In genomic region chr22:38700789-38701628, GRCh38 we compare ENCODE assay signal across 8 cellular contexts. TPM values are rescaled to one million over a fixed set of nuclear protein-coding genes. Genes with fewer than 3 reads are reported as not detected.
A peak's percentile ranks its signal among the peaks of the same experiment; 100 is the strongest.
DNase-seq lines count a peak whose midpoint lies in the region; ATAC-seq, FAIRE-seq and TF ChIP-seq lines count a peak whose summit lies in the region.

TSS of gene JOSD1 (minus strand) at chr22:38700943. CDS start at chr22:38699987, 956 bp downstream.

- TF ChIP-seq POLR2A in HepG2 (IDR thresholded peaks at IDR 0.05; ENCODE audit: insufficient read depth in 1 of 2, low read depth in 2 of 2, low read length in 2 of 2) = peak; percentile 57 to 72

- H3K79me2 ChIP-seq in HepG2 (ENCODE audit: insufficient read depth, low read length) = peaks cover 35% of the 10 kb centered on the region

- peaks cover 5% of the 10 kb centered on the region; the same call in 1 of the 2 replicates for H4K20me1 ChIP-seq in HepG2 (ENCODE audit: insufficient read depth, low read length)

- peak within 1 kb of the TSS; percentile 98 for H3K27ac Mint-ChIP-seq in activated CD4-positive, alpha-beta memory T cell treated with anti-CD3 and anti-CD28 coated beads for 36 hours

- intact Hi-C loops in activated CD4-positive, alpha-beta memory T cell treated with anti-CD3 and anti-CD28 coated beads for 36 hours (cut with micrococcal nuclease) = no loop called here
- intact Hi-C loops in HepG2 (cut with micrococcal nuclease; ENCODE audit: unreplicated experiment) = no loop called here

- WGBS in HepG2 (ENCODE audit: low lambda C conversion rate) = 0% methylated on average over 6 of the region's 94 CpGs

- BruUV-seq in HepG2 (replicated peaks; lab: Mats Ljungman, UMichigan) = TSS peak; percentile 89

- no peak within 1 kb of the TSS for H2AFZ ChIP-seq in HepG2 (ENCODE audit: low read length)

- peak; percentile 35 for ATAC-seq in HG03521 (IDR thresholded peaks at IDR 0.05; ENCODE audit: unreplicated experiment)
- peak; percentile 13 for ATAC-seq in HepG2

- peak within 1 kb of the TSS; percentile 92 for H3K4me3 Mint-ChIP-seq in activated CD4-positive, alpha-beta memory T cell treated with anti-CD3 and anti-CD28 coated beads for 36 hours

- H3K27me3 ChIP-seq in HepG2 (ENCODE audit: control insufficient read depth in 1 of 2, insufficient read depth in 2 of 2, low read length in 2 of 2) = no peaks in the 10 kb centered on the region; a peak in 1 of 5 replicates

- peak; percentile 38 for TF ChIP-seq CTCF in HepG2 (CRISPR knock-in tag; IDR thresholded peaks at IDR 0.05)

- peaks cover 55% of the 10 kb centered on the region for H3K4me1 Mint-ChIP-seq in activated CD4-positive, alpha-beta memory T cell treated with anti-CD3 and anti-CD28 coated beads for 36 hours (ENCODE audit: low read depth)

- POLR2A ChIA-PET in activated CD4-positive, alpha-beta memory T cell treated with anti-CD3 and anti-CD28 coated beads for 36 hours (lab: Charles Lee) = interaction anchor here (1.2 to 2.3 kb wide), 2 partner anchors 19 to 55 kb away, joined by 3 to 19 read pairs; partner anchors contain the start of gene TOMM22
- POLR2A ChIA-PET in HepG2 (lab: Yijun Ruan, JAX) = interaction anchor here (9.9 kb wide), 1 partner anchor 18 kb away, joined by 102 read pairs; the partner anchor contains the start of gene TOMM22

- no peaks in the 10 kb centered on the region for H3K9me3 ChIP-seq in HepG2 (ENCODE audit: low read length)

- H3K4me1 ChIP-seq in HepG2 (ENCODE audit: insufficient read depth, low read length) = peaks cover 60% of the 10 kb centered on the region

- peaks cover 1% of the 10 kb centered on the region for H3K27me3 Mint-ChIP-seq in activated CD4-positive, alpha-beta memory T cell treated with anti-CD3 and anti-CD28 coated beads for 36 hours

- TF ChIP-seq EP300 in HepG2 (IDR thresholded peaks at IDR 0.05; ENCODE audit: low read depth in 2 of 2, low read length in 2 of 2) (no peak), HepG2 (CRISPR knock-in tag; IDR thresholded peaks at IDR 0.05; ENCODE audit: borderline replicate concordance) (no peak)

- FAIRE-seq in HepG2 (lab: Jason Lieb, UNC) = no peak

- H3K36me3 ChIP-seq in HepG2 (replicated peaks in 1 of 2; ENCODE audit: control insufficient read depth in 1 of 2, insufficient read depth in 2 of 2, low read length in 2 of 2) = no peaks in the 10 kb centered on the region

- TF ChIP-seq RAD21 in HepG2 (CRISPR knock-in tag; IDR thresholded peaks at IDR 0.05) = peak; percentile 60; the same call in 1 of the 2 replicates

- H3K9me3 Mint-ChIP-seq in activated CD4-positive, alpha-beta memory T cell treated with anti-CD3 and anti-CD28 coated beads for 36 hours = no peaks in the 10 kb centered on the region

- peaks cover 31% of the 10 kb centered on the region for H3K36me3 Mint-ChIP-seq in activated CD4-positive, alpha-beta memory T cell treated with anti-CD3 and anti-CD28 coated beads for 36 hours

- peak within 1 kb of the TSS; percentile 92 for H3K4me2 ChIP-seq in HepG2 (ENCODE audit: low read depth, low read length)

- in situ Hi-C loops in HepG2 (cut with HindIII; ENCODE audit: extremely low pct_ligation_motif_present, low pct_unique_long_range_greater_than_20kb) = no loop called here

- CTCF ChIA-PET in activated CD4-positive, alpha-beta memory T cell treated with anti-CD3 and anti-CD28 coated beads for 36 hours (lab: Charles Lee) = interaction anchor here (4.4 kb wide), 1 partner anchor 19 kb away, joined by 40 read pairs; the partner anchor contains the start of gene TOMM22
- CTCF ChIA-PET in HepG2 (lab: Yijun Ruan, JAX; ENCODE audit: low intra/inter-chr PET ratio, low total read pairs) = no interaction called here

- H3K4me3 ChIP-seq in HepG2 (replicated peaks in 1 of 3; ENCODE audit: insufficient read depth in 1 of 3, low read depth in 2 of 3, low read length in 3 of 3) = peak within 1 kb of the TSS; percentile 77 to 98 (median 91)

- H3K27ac ChIP-seq in HepG2 (ENCODE audit: extremely low read length, insufficient read depth, low read length) = peak within 1 kb of the TSS; percentile 84

- H3K9ac ChIP-seq in HepG2 (ENCODE audit: insufficient read depth, low read depth, low read length) = peak within 1 kb of the TSS; percentile 95

- DNase-seq in Ammon's horn (ENCODE audit: low spot score) = peak; percentile 97
- DNase-seq in GM19240 (ENCODE audit: insufficient read length, low spot score) = peak; percentile 69
- DNase-seq in NCI-H774 (lab: John Stamatoyannopoulos, UW) = peak; percentile 86
- peak; percentile 98 for DNase-seq in activated CD4-positive, alpha-beta memory T cell treated with anti-CD3 and anti-CD28 coated beads for 36 hours
- DNase-seq in dermis blood vessel endothelial cell = peak; percentile 97
- DNase-seq in HepG2 (ENCODE audit: low spot score) = peak; percentile 74
- DNase-seq in stimulated activated CD4-positive, alpha-beta T cell treated with anti-CD3 and anti-CD28 coated beads, Interleukin-2, amount 100 ng/mL, for 48 hours = peak; percentile 98 to 99

TF ChIP-seq in HepG2, 621 proteins besides CTCF, POLR2A, EP300 and RAD21 (continues in another document):
- TF ChIP-seq FOXO1 (CRISPR knock-in tag; IDR thresholded peaks at IDR 0.05) (peak; percentile 56), MZF1 (CRISPR knock-in tag; IDR thresholded peaks at IDR 0.05; ENCODE audit: borderline replicate concordance) (no peak), ZFAT (CRISPR knock-in tag; conservative IDR thresholded peaks at IDR 0.05) (no peak), DMTF1 (CRISPR knock-in tag; IDR thresholded peaks at IDR 0.05) (peak; percentile 78; the same call in 1 of the 2 replicates), IRF2 (CRISPR knock-in tag; IDR thresholded peaks at IDR 0.05) (0 out of 2 replicates have a peak, but pooled peaks have one; percentile 21), ZNF589 (CRISPR knock-in tag; conservative IDR thresholded peaks at IDR 0.05) (peak; percentile 76; the same call in 1 of the 2 replicates), SIN3A (IDR thresholded peaks at IDR 0.05; ENCODE audit: borderline replicate concordance, low read depth, low read length) (peak; percentile 88; the same call in 1 of the 2 replicates), SMARCC2 (IDR thresholded peaks at IDR 0.05) (peak; percentile 75; the same call in 1 of the 2 replicates), ZNF263 (CRISPR knock-in tag; IDR thresholded peaks at IDR 0.05) (0 out of 2 replicates have a peak, but pooled peaks have one; percentile 39), ZFY (CRISPR knock-in tag; IDR thresholded peaks at IDR 0.05) (peak; percentile 92), ZBTB14 (CRISPR knock-in tag; IDR thresholded peaks at IDR 0.05) (peak; percentile 94), ZNF724P (CRISPR knock-in tag; IDR thresholded peaks at IDR 0.05; ENCODE audit: borderline replicate concordance) (no peak; the same call in 1 of the 2 replicates)

RNA-seq across cellular contexts. Expression of gene JOSD1, which starts in this region (rescaled TPM):
- 10 to 100 TPM; 71.8 to 78.4 TPM for total RNA-seq in activated CD4-positive, alpha-beta memory T cell treated with anti-CD3 and anti-CD28 coated beads for 36 hours
- total RNA-seq in dermis blood vessel endothelial cell (98.4 and 117 TPM in 2 replicates), HepG2 (2016; rRNA removed; fragmentation: Illumina TruSeq; extraction: Trizol) (30.6 and 31.7 TPM in 2 replicates)
- total RNA-seq in HepG2 (2016; cell fraction: cytosol; rRNA removed; fragmentation: Illumina TruSeq; extraction: Trizol; ENCODE audit: low read depth) = 8.1 and 9.2 TPM in 2 replicates
- 26.6 and 29.1 TPM in 2 replicates for total RNA-seq in HepG2 (2016; cell fraction: insoluble cytoplasmic fraction; rRNA removed; fragmentation: Illumina TruSeq; extraction: Trizol)
- 33.4 and 36.1 TPM in 2 replicates for total RNA-seq in HepG2 (2016; cell fraction: membrane; rRNA removed; fragmentation: Illumina TruSeq; extraction: Trizol)
- 17.6 and 22.7 TPM in 2 replicates for total RNA-seq in HepG2 (2016; cell fraction: nucleus; rRNA removed; fragmentation: Illumina TruSeq; extraction: Trizol)
- polyA plus RNA-seq in HepG2 (2011; rRNA removed) = 38.4 and 44.5 TPM in 2 replicates
- 39.7 and 45.2 TPM in 2 replicates for polyA plus RNA-seq in HepG2 (2011; cell fraction: cytosol; rRNA removed)
- polyA plus RNA-seq in HepG2 (2011; cell fraction: nucleus; rRNA removed) = 36.9 and 44.6 TPM in 2 replicates
- polyA plus RNA-seq in HepG2 (2012) = 28.7 and 33.3 TPM in 2 replicates
- 7.4 and 8.3 TPM in 2 replicates for polyA plus RNA-seq in HepG2 (2016; cell fraction: cytosol; fragmentation: Illumina TruSeq; extraction: Trizol; ENCODE audit: low read depth)
- 28.7 and 31.1 TPM in 2 replicates for polyA plus RNA-seq in HepG2 (2016; cell fraction: insoluble cytoplasmic fraction; fragmentation: Illumina TruSeq; extraction: Trizol; ENCODE audit: low read depth)
- 21.8 and 25.8 TPM in 2 replicates for polyA plus RNA-seq in HepG2 (2016; cell fraction: membrane; fragmentation: Illumina TruSeq; extraction: Trizol; ENCODE audit: low read depth)
- polyA plus RNA-seq in HepG2 (2016; cell fraction: nucleus; fragmentation: Illumina TruSeq; extraction: Trizol; ENCODE audit: insufficient read depth, low read depth) = 40.7 and 49.6 TPM in 2 replicates
- polyA minus RNA-seq in HepG2 (2011; rRNA and poly(A)+ RNA removed; ENCODE audit: low replicate concordance) = 51.9 and 81.6 TPM in 2 replicates
- polyA minus RNA-seq in HepG2 (2011; cell fraction: cytosol; rRNA and poly(A)+ RNA removed) = 20.5 and 24.2 TPM in 2 replicates
- 25.5 and 25.6 TPM in 2 replicates for polyA minus RNA-seq in HepG2 (2011; cell fraction: nucleus; rRNA and poly(A)+ RNA removed)

Comparison
In these comparisons a context has a peak if more than half of its experiments do, and no peak if none do; other contexts are left out.
1. Peak in every context shown above with its lines: DNase-seq, ATAC-seq, H3K4me3 ChIP-seq and H3K27ac ChIP-seq.